Comparison of ENCODE assay signal across 19 cellular contexts in the genomic region with DNA sequence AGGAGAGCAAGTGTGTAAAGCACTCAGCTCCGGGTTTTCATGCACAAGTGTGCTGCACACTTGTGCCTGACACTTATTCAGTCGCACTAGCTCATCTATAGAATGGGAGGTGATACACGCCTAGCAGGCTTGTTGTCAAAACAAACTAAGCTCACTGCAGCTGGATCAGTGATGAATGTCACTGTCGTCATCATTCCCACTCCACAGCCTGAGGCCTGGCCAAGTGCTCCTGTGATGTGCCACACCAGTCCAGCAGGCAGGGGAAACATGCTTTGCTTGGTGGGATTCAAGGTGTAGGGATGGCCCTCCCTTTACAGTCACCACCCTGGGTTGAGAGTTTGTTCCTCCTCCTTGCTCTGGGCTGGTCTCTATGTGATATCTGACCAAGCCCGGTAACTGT. TPM values are rescaled to one million over a fixed set of nuclear protein-coding genes. Genes with fewer than 3 reads are reported as not detected.
DNase-seq lines count a peak whose midpoint lies in the region; ATAC-seq and TF ChIP-seq lines count a peak whose summit lies in the region.
"Had no signal": no experiment of that assay in that cellular context is flagged by ENCODE, and none has a peak within 500 bp of the region (broad histone marks: within the 10 kb centered on the region; RNA-seq: fewer than 3 reads in every experiment).

No MANE protein-coding gene starts in this region.

- peak overlapping the region; percentile 35 to 68 for H3K9ac ChIP-seq in liver (ENCODE audit: low read depth in 1 of 2, low read length in 2 of 2)

- 50% methylated on average over 5 of the region's 5 CpGs for WGBS in liver

- H3K36me3 ChIP-seq in liver (ENCODE audit: control insufficient read depth in 4 of 4, insufficient read depth in 3 of 4, low read depth in 1 of 4, low read length in 3 of 4) = peaks cover 5 to 23% (median 14%) of the 10 kb centered on the region in 4 donors
- H3K36me3 ChIP-seq: SJCRH30 had no signal

- intact Hi-C loops in Right ventricle myocardium superior (cut with DNase I) = no loop called here

- H3K9me3 Mint-ChIP-seq in WTC11 = no peaks in the 10 kb centered on the region
- H3K9me3 Mint-ChIP-seq: CD4-positive, CD25-positive, alpha-beta regulatory T cell had no signal

- no peak overlapping the region for H3K4me3 Mint-ChIP-seq in WTC11
- H3K4me3 Mint-ChIP-seq: B cell; CD4-positive, CD25-positive, alpha-beta regulatory T cell had no signal

- peak overlapping the region; percentile 1 to 79 (median 54) for H3K4me3 ChIP-seq in liver (ENCODE audit: low read depth in 1 of 3, low read length in 3 of 3)
- H3K4me3 ChIP-seq: MG63, SJCRH30 had no signal

- no peaks in the 10 kb centered on the region for H3K9me3 ChIP-seq in liver (ENCODE audit: control insufficient read depth in 4 of 4, low read length in 3 of 4)
- H3K9me3 ChIP-seq: Caco-2, MG63, SJCRH30 had no signal

- no peaks in the 10 kb centered on the region for H3K27me3 ChIP-seq in liver (ENCODE audit: control insufficient read depth in 4 of 4, insufficient read depth in 4 of 4, low read length in 3 of 4)
- H3K27me3 ChIP-seq: MG63, SJCRH30 had no signal

- H3K27me3 Mint-ChIP-seq in WTC11 (ENCODE audit: low read depth) = no peaks in the 10 kb centered on the region
- H3K27me3 Mint-ChIP-seq: B cell; CD4-positive, CD25-positive, alpha-beta regulatory T cell had no signal

- no peak for TF ChIP-seq RAD21 in liver (IDR thresholded peaks at IDR 0.05)

- H3K4me1 Mint-ChIP-seq in WTC11 = peaks cover 21% of the 10 kb centered on the region

- 0 out of 2 replicates have a peak overlapping the region, but pooled peaks have one; percentile 23 for H3K27ac Mint-ChIP-seq in WTC11
- H3K27ac Mint-ChIP-seq: B cell had no signal

- H3K27ac ChIP-seq in liver (ENCODE audit: low read depth in 1 of 2, low read length in 2 of 2) = peak overlapping the region; percentile 91 to 93
- H3K27ac ChIP-seq: SJCRH30 had no signal

- no peak for TF ChIP-seq CTCF in WTC11 (IDR thresholded peaks at IDR 0.05)
- TF ChIP-seq CTCF in liver (IDR thresholded peaks at IDR 0.05; ENCODE audit: low read depth, low read length, missing input control) = no peak

- DNase-seq in WTC11 (ENCODE audit: low spot score) (no peak), Right ventricle myocardium superior (no peak), superior temporal gyrus (ENCODE audit: extremely low spot score) (peak; percentile 32), SW 1271 (lab: John Stamatoyannopoulos, UW) (no peak), SKM-1 treated with dmso at 0.1 percent for 144 hours (lab: John Stamatoyannopoulos, UW; ENCODE audit: unreplicated experiment) (no peak), AG20443 (ENCODE audit: low spot score) (no peak)
- DNase-seq: Caco-2; CD4-positive, CD25-positive, alpha-beta regulatory T cell; DMS153; Karpas-422; MG63; NCI-H1092; NCI-H226; NCI-H524 treated with DMSO at 0.1 percent for 48 hours; NK-92 treated with Interleukin-12 subunit alpha and Interleukin-12 subunit beta, amount 100 ng/mL, for 24 hours; SJCRH30 had no signal

- no peak for ATAC-seq in WTC11
- ATAC-seq in Right ventricle myocardium superior (ENCODE audit: poor library complexity) = peak; percentile 66
- no peak for ATAC-seq in HG03095 (IDR thresholded peaks at IDR 0.05; ENCODE audit: unreplicated experiment)

- H3K4me1 ChIP-seq in liver (ENCODE audit: control insufficient read depth in 4 of 4, insufficient read depth in 4 of 4, low read length in 3 of 4) = peaks cover 9 to 91% (median 76%) of the 10 kb centered on the region in 4 donors
- H3K4me1 ChIP-seq: SJCRH30 had no signal

- CTCF ChIA-PET in WTC11 (lab: Charles Lee) = interaction anchor here (0.7 to 1.5 kb wide), 2 partner anchors 39 to 48 kb away, joined by 3 to 6 read pairs; no protein-coding TSS in a partner anchor

- H3K36me3 Mint-ChIP-seq in WTC11 = peaks cover 26% of the 10 kb centered on the region

- POLR2A ChIA-PET in WTC11 (lab: Charles Lee) = no interaction called here

TF ChIP-seq in WTC11, 78 proteins besides CTCF, POLR2A, EP300 and RAD21:
- TF ChIP-seq NFYB (CRISPR knock-in tag; conservative IDR thresholded peaks at IDR 0.05; ENCODE audit: low read depth) (no peak), ZNF232 (CRISPR knock-in tag; IDR thresholded peaks at IDR 0.05) (no peak), IRF2 (CRISPR knock-in tag; IDR thresholded peaks at IDR 0.05; ENCODE audit: borderline replicate concordance, low read depth) (no peak), ZNF317 (CRISPR knock-in tag; IDR thresholded peaks at IDR 0.05; ENCODE audit: borderline replicate concordance, low read depth) (no peak), FOXJ3 (CRISPR knock-in tag; IDR thresholded peaks at IDR 0.05; ENCODE audit: borderline replicate concordance) (no peak), HMGA2 (CRISPR knock-in tag; IDR thresholded peaks at IDR 0.05) (no peak), CREB1 (CRISPR knock-in tag; IDR thresholded peaks at IDR 0.05) (no peak), ZNF138 (CRISPR knock-in tag; conservative IDR thresholded peaks at IDR 0.05) (no peak), ZBTB43 (CRISPR knock-in tag; IDR thresholded peaks at IDR 0.05) (no peak), OVOL2 (CRISPR knock-in tag; IDR thresholded peaks at IDR 0.05; ENCODE audit: borderline replicate concordance) (no peak)

TF ChIP-seq in liver, 16 proteins besides CTCF, POLR2A, EP300 and RAD21:
- TF ChIP-seq FOXA1 (IDR thresholded peaks at IDR 0.05) (no peak), GABPA (IDR thresholded peaks at IDR 0.05 in 1 of 2, conservative IDR thresholded peaks at IDR 0.05 in 1 of 2) (no peak), HNF4A (conservative IDR thresholded peaks at IDR 0.05) (no peak), RXRA (IDR thresholded peaks at IDR 0.05) (no peak), FOXA2 (IDR thresholded peaks at IDR 0.05) (no peak), JUND (IDR thresholded peaks at IDR 0.05) (no peak), REST (IDR thresholded peaks at IDR 0.05) (no peak), EGR1 (IDR thresholded peaks at IDR 0.05; ENCODE audit: low read depth in 2 of 2) (no peak), HNF4G (IDR thresholded peaks at IDR 0.05) (no peak), TAF1 (conservative IDR thresholded peaks at IDR 0.05) (no peak), SP1 (IDR thresholded peaks at IDR 0.05) (no peak), NR2F2 (IDR thresholded peaks at IDR 0.05) (no peak), YY1 (IDR thresholded peaks at IDR 0.05) (no peak)
- TF ChIP-seq, protein P1, sequence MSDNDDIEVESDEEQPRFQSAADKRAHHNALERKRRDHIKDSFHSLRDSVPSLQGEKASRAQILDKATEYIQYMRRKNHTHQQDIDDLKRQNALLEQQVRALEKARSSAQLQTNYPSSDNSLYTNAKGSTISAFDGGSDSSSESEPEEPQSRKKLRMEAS (IDR thresholded peaks at IDR 0.05) = no peak
- TF ChIP-seq, protein P2, sequence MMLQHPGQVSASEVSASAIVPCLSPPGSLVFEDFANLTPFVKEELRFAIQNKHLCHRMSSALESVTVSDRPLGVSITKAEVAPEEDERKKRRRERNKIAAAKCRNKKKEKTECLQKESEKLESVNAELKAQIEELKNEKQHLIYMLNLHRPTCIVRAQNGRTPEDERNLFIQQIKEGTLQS (IDR thresholded peaks at IDR 0.05) = no peak
TF ChIP-seq in liver: peak in this region for 0.

RNA-seq across cellular contexts. Expression of gene MPST, which starts 6.8 kb away (rescaled TPM):
- total RNA-seq in WTC11 (2021) (86.6 to 101 TPM (median 98.7 TPM) in 3 replicates), Right ventricle myocardium superior (60.3 TPM), liver (100 to 1,000 TPM; 124 to 149 TPM)
- 100 to 1,000 TPM; 249 to 277 TPM for polyA plus RNA-seq in liver

RNA-seq across cellular contexts. Expression of gene TST, which starts 7.1 kb away (rescaled TPM):
- 24.4 to 33.3 TPM (median 32.8 TPM) in 3 replicates for total RNA-seq in WTC11 (2021)
- 63.5 TPM for total RNA-seq in Right ventricle myocardium superior
- 100 to 1,000 TPM; 186 to 212 TPM for total RNA-seq in liver
- 100 to 1,000 TPM; 373 to 404 TPM for polyA plus RNA-seq in liver
- total RNA-seq: CD4-positive, CD25-positive, alpha-beta regulatory T cell had no signal

RNA-seq across cellular contexts. Expression of gene KCTD17, which starts 25.2 kb away (rescaled TPM):
- total RNA-seq in WTC11 (2021) = 29.4 to 36.3 TPM (median 31.5 TPM) in 3 replicates
- total RNA-seq in Right ventricle myocardium superior = 8.9 TPM
- 1 to 10 TPM; 3.4 to 4.1 TPM for total RNA-seq in liver
- polyA plus RNA-seq in liver = 1 to 10 TPM; 2.0 to 5.2 TPM
